In genomic region chr3:46576899-46577298, GRCh38 we compare ENCODE assay signal across 22 cellular contexts. TPM values are rescaled to one million over a fixed set of nuclear protein-coding genes. Genes with fewer than 3 reads are reported as not detected.
DNase-seq lines count a peak whose midpoint lies in the region; ATAC-seq, FAIRE-seq and TF ChIP-seq lines count a peak whose summit lies in the region.
"Had no signal": no experiment of that assay in that cellular context is flagged by ENCODE, and none has a peak within 500 bp of the region (broad histone marks: within the 10 kb centered on the region; RNA-seq: fewer than 3 reads in every experiment).

No MANE protein-coding gene starts in this region.

- no peaks in the 10 kb centered on the region for H3K36me3 Mint-ChIP-seq in T-helper 2 cell treated with Interferon-gamma antibody and Interleukin-4, amounts not matched to agents 5 μg/mL and 100 μg/mL, for 36 hours (ENCODE audit: low read depth)
- H3K36me3 Mint-ChIP-seq: activated naive CD8-positive, alpha-beta T cell; CD14-positive monocyte had no signal

- H3K56ac ChIP-seq in mesendoderm (ENCODE audit: low read length): peak overlapping the region; percentile 97

- TF ChIP-seq CTCF in hepatocyte (IDR thresholded peaks at IDR 0.05; ENCODE audit: poor library complexity): no peak

- no peak overlapping the region for H3K27ac Mint-ChIP-seq in T-helper 2 cell treated with Interferon-gamma antibody and Interleukin-4, amounts not matched to agents 5 μg/mL and 100 μg/mL, for 36 hours
- H3K27ac Mint-ChIP-seq: activated naive CD8-positive, alpha-beta T cell; CD14-positive monocyte had no signal

- H2AK5ac ChIP-seq in mesendoderm (ENCODE audit: low read length): no peak overlapping the region

- H3K4me1 ChIP-seq in HUES6 (ENCODE audit: control insufficient read depth, insufficient read depth, low read length): peaks cover 57% of the 10 kb centered on the region
- H3K4me1 ChIP-seq in hepatocyte (ENCODE audit: insufficient read depth): peaks cover 20% of the 10 kb centered on the region
- peaks cover 18% of the 10 kb centered on the region for H3K4me1 ChIP-seq in mesendoderm (ENCODE audit: control insufficient read depth, low read depth, low read length)
- no peaks in the 10 kb centered on the region for H3K4me1 ChIP-seq in small intestine (ENCODE audit: control insufficient read depth in 2 of 2, insufficient read depth in 1 of 2, low read depth in 1 of 2, low read length in 1 of 2)

- peak overlapping the region; percentile 99 for H2BK5ac ChIP-seq in mesendoderm (ENCODE audit: low read length)

- no peaks in the 10 kb centered on the region for H3K79me2 ChIP-seq in hepatocyte
- H3K79me2 ChIP-seq in mesendoderm (ENCODE audit: control insufficient read depth, insufficient read depth, low read length): peaks cover 30% of the 10 kb centered on the region

- H3K9me3 ChIP-seq in HUES6 (ENCODE audit: control insufficient read depth, insufficient read depth, low read depth, low read length) (no peaks in the 10 kb centered on the region), hepatocyte (ENCODE audit: low read depth) (no peaks in the 10 kb centered on the region), small intestine (ENCODE audit: control insufficient read depth, low read depth) (no peaks in the 10 kb centered on the region)
- H3K9me3 ChIP-seq: pancreas had no signal

- H3K79me1 ChIP-seq in mesendoderm (ENCODE audit: low read length): peaks cover 4% of the 10 kb centered on the region

- H3K27me3 ChIP-seq in HUES6 (ENCODE audit: control insufficient read depth, insufficient read depth, low read length) (no peaks in the 10 kb centered on the region), hepatocyte (peaks cover 25% of the 10 kb centered on the region), mesendoderm (ENCODE audit: insufficient read depth, low read length, poor library complexity) (no peaks in the 10 kb centered on the region), small intestine (ENCODE audit: control insufficient read depth in 2 of 2, insufficient read depth in 2 of 2, low read length in 2 of 2) (no peaks in the 10 kb centered on the region)
- H3K27me3 ChIP-seq: pancreas had no signal

- no peak for ATAC-seq in HG03520 (IDR thresholded peaks at IDR 0.05; ENCODE audit: unreplicated experiment)
- no peak for ATAC-seq in GM18505 (IDR thresholded peaks at IDR 0.05; ENCODE audit: unreplicated experiment)
- ATAC-seq in GM21447 (IDR thresholded peaks at IDR 0.05; ENCODE audit: unreplicated experiment): no peak

- 19% methylated on average over 21 of the region's 21 CpGs for WGBS in hepatocyte (ENCODE audit: low lambda C conversion rate, missing lambda C conversion rate)
- no CpG with 5 or more reads among the region's 21 CpGs for WGBS in mesendoderm (ENCODE audit: extremely low coverage, insufficient coverage, low lambda C conversion rate)
- WGBS in small intestine, 3 donors: 45 to 56% (median 55%) methylated on average over 21 of the region's 21 CpGs

- H3K4me3 ChIP-seq in HUES6 (ENCODE audit: low read depth, low read length): peak overlapping the region; percentile 77
- no peak overlapping the region for H3K4me3 ChIP-seq in hepatocyte
- H3K4me3 ChIP-seq in mesendoderm (ENCODE audit: low read length): peak overlapping the region; percentile 40
- no peak overlapping the region for H3K4me3 ChIP-seq in small intestine (ENCODE audit: low read depth in 1 of 2, low read length in 2 of 2)
- H3K4me3 ChIP-seq: pancreas, skin epidermis had no signal

- H3K27ac ChIP-seq in HUES6 (ENCODE audit: low read depth, low read length) (peak overlapping the region; percentile 97), hepatocyte (no peak overlapping the region), mesendoderm (ENCODE audit: low read depth, low read length) (peak overlapping the region; percentile 97), small intestine (ENCODE audit: low read depth in 1 of 2, low read length in 1 of 2) (no peak overlapping the region)
- H3K27ac ChIP-seq: pancreas, skin epidermis had no signal

- no peaks in the 10 kb centered on the region for H4K20me1 ChIP-seq in hepatocyte (ENCODE audit: insufficient read depth, poor library complexity, severe bottlenecking)

- H3K18ac ChIP-seq in mesendoderm (ENCODE audit: low read length): peak overlapping the region; percentile 100

- FAIRE-seq in small intestine (lab: Jason Lieb, UNC): no peak
- FAIRE-seq: endometrium, GM12892, pancreas had no signal

- H3K9me3 Mint-ChIP-seq in T-helper 2 cell treated with Interferon-gamma antibody and Interleukin-4, amounts not matched to agents 5 μg/mL and 100 μg/mL, for 36 hours: no peaks in the 10 kb centered on the region
- H3K9me3 Mint-ChIP-seq: CD14-positive monocyte had no signal

- H4K8ac ChIP-seq in mesendoderm (ENCODE audit: low read depth, low read length): peak overlapping the region; percentile 92

- no peak overlapping the region for H3K4me3 Mint-ChIP-seq in T-helper 2 cell treated with Interferon-gamma antibody and Interleukin-4, amounts not matched to agents 5 μg/mL and 100 μg/mL, for 36 hours
- H3K4me3 Mint-ChIP-seq: activated naive CD8-positive, alpha-beta T cell had no signal

- H3K36me3 ChIP-seq in HUES6 (ENCODE audit: control insufficient read depth, insufficient read depth, low read length): peaks cover 32% of the 10 kb centered on the region
- H3K36me3 ChIP-seq in hepatocyte (replicated peaks; ENCODE audit: insufficient read depth, low read depth): no peaks in the 10 kb centered on the region
- H3K36me3 ChIP-seq in mesendoderm (ENCODE audit: control insufficient read depth, insufficient read depth, low read length): peaks cover 8% of the 10 kb centered on the region
- no peaks in the 10 kb centered on the region for H3K36me3 ChIP-seq in small intestine (ENCODE audit: control insufficient read depth in 2 of 2, insufficient read depth in 2 of 2, low read length in 2 of 2)
- H3K36me3 ChIP-seq: pancreas had no signal

- H2BK120ac ChIP-seq in mesendoderm (ENCODE audit: low read depth, low read length): peak overlapping the region; percentile 100

- no peaks in the 10 kb centered on the region for H3K9me2 ChIP-seq in hepatocyte (replicated peaks; ENCODE audit: insufficient read depth)

- H3K4ac ChIP-seq in mesendoderm (ENCODE audit: low read depth, low read length): peak overlapping the region; percentile 99

- H3K9ac ChIP-seq in HUES6 (ENCODE audit: low read length): peak overlapping the region; percentile 98
- H3K9ac ChIP-seq in mesendoderm (ENCODE audit: low read length): peak overlapping the region; percentile 99

- peak overlapping the region; percentile 60 for H2AFZ ChIP-seq in hepatocyte

- H3K23ac ChIP-seq in mesendoderm (ENCODE audit: low read length): no peak overlapping the region

- peaks cover 2% of the 10 kb centered on the region for H3K4me1 Mint-ChIP-seq in T-helper 2 cell treated with Interferon-gamma antibody and Interleukin-4, amounts not matched to agents 5 μg/mL and 100 μg/mL, for 36 hours (ENCODE audit: low read depth)

- DNase-seq in hepatocyte (ENCODE audit: low spot score) (peak; percentile 52), mesendoderm (peak; percentile 92), small intestine (peak; percentile 13)
- no peak for DNase-seq in T-helper 2 cell treated with Interferon-gamma antibody and Interleukin-4, amounts not matched to agents 5 μg/mL and 100 μg/mL, for 36 hours (ENCODE audit: low spot score)
- DNase-seq: activated CD4-positive, alpha-beta T cell treated with anti-CD3 and anti-CD28 coated beads for 1 hour; DMS153; NCI-H524; pancreas; RPMI8226 had no signal

- H2BK15ac ChIP-seq in mesendoderm (replicated peaks; ENCODE audit: low read depth): peak overlapping the region; percentile 77

- TF ChIP-seq POLR2A in GM18505 (IDR thresholded peaks at IDR 0.05; ENCODE audit: borderline replicate concordance, extremely low read depth, insufficient read depth, insufficient read length): no peak

- no peak overlapping the region for H4K5ac ChIP-seq in mesendoderm (ENCODE audit: low read length)

- H3K4me2 ChIP-seq in hepatocyte (peak overlapping the region; percentile 70), mesendoderm (ENCODE audit: low read length) (peak overlapping the region; percentile 58)

- peaks cover 33% of the 10 kb centered on the region for H3K27me3 Mint-ChIP-seq in T-helper 2 cell treated with Interferon-gamma antibody and Interleukin-4, amounts not matched to agents 5 μg/mL and 100 μg/mL, for 36 hours (ENCODE audit: low read depth)
- H3K27me3 Mint-ChIP-seq: activated naive CD8-positive, alpha-beta T cell had no signal

RNA-seq across cellular contexts. Expression of gene LRRC2, which starts 10.8 kb away (rescaled TPM):
- total RNA-seq in hepatocyte: 0.28 and 0.60 TPM in 2 replicates
- polyA plus RNA-seq in hepatocyte: 2.0 and 4.4 TPM in 2 replicates
- 3.4 TPM for polyA plus RNA-seq in mesendoderm (2013, experiment 1 of 2)
- polyA plus RNA-seq in mesendoderm (2013, experiment 2 of 2): 3.4 TPM
- under 1 TPM in 2 of 3 donors, not detected in 1; 0.22 to 0.66 TPM for polyA plus RNA-seq in small intestine
- total RNA-seq: activated CD8-positive, alpha-beta memory T cell treated with anti-CD3 and anti-CD28 coated beads for 36 hours had no signal
- polyA plus RNA-seq: CD14-positive monocyte had no signal

RNA-seq across cellular contexts. Expression of gene FAM240A, which starts 35.4 kb away (rescaled TPM):
- total RNA-seq in hepatocyte: not detected in 2 replicates
- polyA plus RNA-seq in hepatocyte (not detected in 2 replicates), small intestine (not detected)
- polyA plus RNA-seq in mesendoderm (2013, experiment 1 of 2): 0.07 TPM
- 0.07 TPM for polyA plus RNA-seq in mesendoderm (2013, experiment 2 of 2)
- total RNA-seq: activated CD8-positive, alpha-beta memory T cell treated with anti-CD3 and anti-CD28 coated beads for 36 hours; myocyte; pancreas; subcutaneous adipose tissue had no signal
- polyA plus RNA-seq: AG04450, CD14-positive monocyte, pancreas had no signal

Comparison
In these comparisons a context has a peak if more than half of its experiments do, and no peak if none do; other contexts are left out.
1. H3K27ac ChIP-seq: peak in HUES6 (single experiment) and mesendoderm (single experiment); none in hepatocyte (single experiment) and small intestine (0 of 2).
2. H3K4me3 ChIP-seq: peak in HUES6 (single experiment) and mesendoderm (single experiment); none in hepatocyte (single experiment) and small intestine (0 of 2).